21 cellular contexts compared by ENCODE assay signal in genomic region chr7:142890838-142891485, GRCh38. TPM values are rescaled to one million over a fixed set of nuclear protein-coding genes. Genes with fewer than 3 reads are reported as not detected.
"Had no signal": no experiment of that assay in that cellular context is flagged by ENCODE, and none has a peak within 500 bp of the region (broad histone marks: within the 10 kb centered on the region; RNA-seq: fewer than 3 reads in every experiment).

No MANE protein-coding gene starts in this region.

- H3K27ac Mint-ChIP-seq: activated B cell treated with CpG ODN at 0.5 μM for 24 hours; activated CD4-positive, alpha-beta T cell treated with anti-CD3 and anti-CD28 coated beads, Interleukin-2, amount 10 ng/mL, durations not matched to agents 7 days and 5 days; activated naive CD8-positive, alpha-beta T cell; stimulated activated effector memory CD8-positive, alpha-beta T cell treated with anti-CD3 and anti-CD28 coated beads, Interleukin-12 subunit alpha, Interleukin-12 subunit beta, amount 100 ng/mL, for 72 hours had no signal

- H3K27ac ChIP-seq: foreskin keratinocyte, ovary, SJCRH30, tibial nerve had no signal

- H3K4me1 Mint-ChIP-seq: activated B cell treated with CpG ODN at 0.5 μM for 24 hours; brain; central memory CD8-positive, alpha-beta T cell; stimulated activated effector memory CD8-positive, alpha-beta T cell treated with anti-CD3 and anti-CD28 coated beads, Interleukin-12 subunit alpha, Interleukin-12 subunit beta, amount 100 ng/mL, for 72 hours had no signal

- H3K4me3 ChIP-seq: ovary, SJCRH30, tibial nerve had no signal

- H3K9me3 ChIP-seq: ovary, SJCRH30, tibial nerve had no signal

- H3K9me3 Mint-ChIP-seq: activated B cell treated with CpG ODN at 0.5 μM for 24 hours; activated CD4-positive, alpha-beta T cell treated with anti-CD3 and anti-CD28 coated beads, Interleukin-2, amount 10 ng/mL, durations not matched to agents 7 days and 5 days; central memory CD8-positive, alpha-beta T cell; stimulated activated effector memory CD8-positive, alpha-beta T cell treated with anti-CD3 and anti-CD28 coated beads, Interleukin-12 subunit alpha, Interleukin-12 subunit beta, amount 100 ng/mL, for 72 hours had no signal

- H3K4me3 Mint-ChIP-seq: activated B cell treated with CpG ODN at 0.5 μM for 24 hours; activated CD4-positive, alpha-beta T cell treated with anti-CD3 and anti-CD28 coated beads, Interleukin-2, amount 10 ng/mL, durations not matched to agents 7 days and 5 days; activated naive CD8-positive, alpha-beta T cell; central memory CD8-positive, alpha-beta T cell; neural crest cell; stimulated activated effector memory CD8-positive, alpha-beta T cell treated with anti-CD3 and anti-CD28 coated beads, Interleukin-12 subunit alpha, Interleukin-12 subunit beta, amount 100 ng/mL, for 72 hours had no signal

- H3K27me3 ChIP-seq: foreskin keratinocyte, ovary, SJCRH30 had no signal

- DNase-seq: activated B cell treated with CpG ODN at 0.5 μM for 24 hours; activated CD4-positive, alpha-beta T cell treated with anti-CD3 and anti-CD28 coated beads, Interleukin-2, amount 10 ng/mL, durations not matched to agents 7 days and 5 days; activated gamma-delta T cell treated with Interleukin-2 at 50 U/mL for 16 hours; activated T-cell treated with anti-CD3 and anti-CD28 coated beads, Interleukin-2, amount 50 U/mL, for 48 hours; cortex of kidney; effector CD8-positive, alpha-beta T cell; foreskin keratinocyte; mesendoderm; ovary; SJCRH30; stimulated activated CD4-positive, alpha-beta T cell treated with anti-CD3 and anti-CD28 coated beads, Interleukin-12 subunit alpha, Interleukin-12 subunit beta, amount 100 ng/mL, for 4 hours; stimulated activated CD4-positive, alpha-beta T cell treated with anti-CD3 and anti-CD28 coated beads, Interleukin-2, amount 100 ng/mL, for 24 hours had no signal

- H3K36me3 Mint-ChIP-seq: activated naive CD8-positive, alpha-beta T cell; brain; stimulated activated effector memory CD8-positive, alpha-beta T cell treated with anti-CD3 and anti-CD28 coated beads, Interleukin-12 subunit alpha, Interleukin-12 subunit beta, amount 100 ng/mL, for 72 hours had no signal

- H3K36me3 ChIP-seq: ovary, SJCRH30, tibial nerve had no signal

- H3K4me1 ChIP-seq: foreskin keratinocyte, SJCRH30, tibial nerve had no signal

- H3K27me3 Mint-ChIP-seq: activated CD4-positive, alpha-beta T cell treated with anti-CD3 and anti-CD28 coated beads, Interleukin-2, amount 10 ng/mL, durations not matched to agents 7 days and 5 days; activated naive CD8-positive, alpha-beta T cell had no signal

RNA-seq across cellular contexts. Expression of gene TRPV6, which starts 5.4 kb away (rescaled TPM):
- total RNA-seq: activated B cell treated with CpG ODN at 0.5 μM for 24 hours; SJCRH30; T-helper 2 cell treated with Interferon-gamma antibody and Interleukin-4, amounts not matched to agents 100 ng/mL and 5 ng/mL, for 36 hours had no signal

RNA-seq across cellular contexts. Expression of gene TRPV5, which starts 42.6 kb away (rescaled TPM):
- total RNA-seq: activated CD4-positive, alpha-beta T cell treated with anti-CD3 and anti-CD28 coated beads, Interleukin-2, amount 10 ng/mL, durations not matched to agents 7 days and 5 days; foreskin keratinocyte; ovary; SJCRH30; subcutaneous adipose tissue; T-helper 2 cell treated with Interferon-gamma antibody and Interleukin-4, amounts not matched to agents 100 ng/mL and 5 ng/mL, for 36 hours had no signal
- polyA plus RNA-seq: foreskin keratinocyte, liver, ovary had no signal

RNA-seq across cellular contexts. Expression of gene LLCFC1, which starts 48.3 kb away (rescaled TPM):
- total RNA-seq: activated B cell treated with CpG ODN at 0.5 μM for 24 hours; activated CD4-positive, alpha-beta T cell treated with anti-CD3 and anti-CD28 coated beads, Interleukin-2, amount 10 ng/mL, durations not matched to agents 7 days and 5 days; foreskin keratinocyte; liver; neural crest cell; ovary; SJCRH30; subcutaneous adipose tissue; T-helper 2 cell treated with Interferon-gamma antibody and Interleukin-4, amounts not matched to agents 100 ng/mL and 5 ng/mL, for 36 hours; tibial nerve had no signal
- polyA plus RNA-seq: foreskin keratinocyte, liver, ovary had no signal
